1 cellular context compared by ENCODE assay signal in the genomic region with DNA sequence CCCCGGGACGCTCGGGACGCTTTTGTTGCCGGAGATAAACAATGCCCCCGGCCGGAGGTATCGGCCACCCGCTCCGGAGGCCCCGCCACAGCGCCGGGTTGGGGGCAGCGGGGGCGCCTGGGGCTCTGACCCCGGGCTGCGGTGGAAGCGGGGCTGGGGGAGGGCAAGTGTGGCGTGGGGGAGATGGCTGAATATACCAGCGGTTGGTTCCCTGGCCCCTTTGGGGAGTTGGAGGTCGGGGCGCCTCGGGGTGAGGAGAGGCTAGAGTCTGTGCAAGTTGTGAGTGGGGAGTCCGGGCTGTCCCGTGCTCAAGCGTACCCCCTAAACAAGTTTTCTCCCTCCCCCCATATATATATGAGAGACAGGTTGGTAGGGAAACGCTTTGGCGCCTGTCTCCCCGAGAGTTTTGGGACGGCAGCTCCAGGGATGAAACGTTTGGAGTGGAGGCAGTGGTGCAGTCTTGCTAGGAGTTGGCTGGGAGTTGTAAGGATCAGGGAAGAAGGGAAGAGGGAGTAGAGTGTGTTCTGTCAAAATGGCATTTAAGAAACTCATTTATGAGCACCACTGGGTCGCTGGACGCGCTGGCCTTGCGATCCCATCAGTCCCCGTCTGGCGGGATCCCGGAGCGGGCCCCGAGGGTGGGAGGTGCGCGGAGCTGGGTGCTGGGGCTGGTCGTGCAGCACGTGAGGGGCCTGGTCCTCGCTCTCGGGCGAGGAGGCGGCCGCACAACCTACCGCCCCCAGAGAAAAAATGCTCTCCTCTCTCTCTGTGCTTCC.
TF ChIP-seq lines count a peak whose summit lies in the region.

No MANE protein-coding gene starts in this region.

TF ChIP-seq in HCT116, 20 proteins besides CTCF, POLR2A, EP300 and RAD21 (continued from another document):
- no peak for TF ChIP-seq SRF (IDR thresholded peaks at IDR 0.05; ENCODE audit: low read depth)
- TF ChIP-seq ELF1 (IDR thresholded peaks at IDR 0.05; ENCODE audit: borderline replicate concordance, low read depth) = no peak
- no peak for TF ChIP-seq FOSL1 (IDR thresholded peaks at IDR 0.05; ENCODE audit: low read depth)
- no peak for TF ChIP-seq EGR1 (IDR thresholded peaks at IDR 0.05; ENCODE audit: low read depth)
- TF ChIP-seq JUND (IDR thresholded peaks at IDR 0.05) = no peak
